In the genomic region with DNA sequence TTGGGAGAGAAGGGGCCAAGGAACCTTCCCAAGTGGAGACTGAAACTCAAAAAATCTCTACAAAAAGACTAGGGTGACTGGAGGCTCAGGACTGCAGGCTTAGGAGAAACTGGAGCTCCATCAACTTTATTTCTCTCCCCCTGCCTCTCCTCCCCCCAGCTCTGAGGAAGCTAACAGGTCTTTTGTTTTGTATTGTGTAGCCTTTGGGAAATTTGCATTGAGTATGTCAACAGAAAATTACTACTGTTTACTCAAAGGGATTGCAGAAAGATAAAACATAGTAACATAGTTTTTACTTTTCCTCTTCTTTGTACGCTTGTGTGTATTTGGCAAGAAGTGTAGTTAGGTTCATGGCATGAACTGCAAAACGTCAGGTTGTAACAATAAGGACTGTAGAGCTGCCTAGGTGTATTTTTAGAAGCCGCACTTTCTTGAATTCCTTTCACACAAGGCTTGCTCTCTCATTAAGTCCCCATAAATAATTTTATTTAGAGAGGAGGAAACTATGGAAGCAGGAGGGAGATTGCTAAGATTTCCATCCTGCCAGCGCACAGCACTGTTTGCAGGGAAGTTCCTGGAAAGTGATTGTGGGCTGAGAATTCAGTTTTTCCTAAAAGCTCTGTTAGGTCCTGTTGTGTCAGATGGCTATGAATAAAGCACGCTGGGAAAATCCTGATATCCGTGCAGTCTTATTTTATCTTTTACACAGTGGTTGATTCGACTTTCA, we compare ENCODE assay signal across 10 cellular contexts. TPM values are rescaled to one million over a fixed set of nuclear protein-coding genes. Genes with fewer than 3 reads are reported as not detected.
A peak's percentile ranks its signal among the peaks of the same experiment; 100 is the strongest.
DNase-seq lines count a peak whose midpoint lies in the region; ATAC-seq and TF ChIP-seq lines count a peak whose summit lies in the region.
"Had no signal": no experiment of that assay in that cellular context is flagged by ENCODE, and none has a peak within 500 bp of the region (broad histone marks: within the 10 kb centered on the region; RNA-seq: fewer than 3 reads in every experiment).

No MANE protein-coding gene starts in this region.

- no peaks in the 10 kb centered on the region for H3K9me3 ChIP-seq in A673 (ENCODE audit: low read depth, low read length, poor library complexity, severe bottlenecking)

- peak overlapping the region; percentile 98 for H3K4me3 Mint-ChIP-seq in activated CD8-positive, alpha-beta memory T cell treated with anti-CD3 and anti-CD28 coated beads, Interleukin-2, amount 10 ng/mL, durations not matched to agents 7 days and 5 days
- H3K4me3 Mint-ChIP-seq in T-cell (peak overlapping the region; percentile 85 to 96 (median 94)), immature natural killer cell (peak overlapping the region; percentile 94 to 99 (median 98))

- H3K4me3 ChIP-seq in A673 (ENCODE audit: low read depth, low read length, poor library complexity, severe bottlenecking): no peak overlapping the region

- peaks cover 62% of the 10 kb centered on the region for H3K27me3 ChIP-seq in A673 (replicated peaks; ENCODE audit: insufficient read depth, low read depth, low read length, poor library complexity)

- CTCF ChIA-PET in activated CD8-positive, alpha-beta memory T cell treated with anti-CD3 and anti-CD28 coated beads, Interleukin-2, amount 10 ng/mL, durations not matched to agents 7 days and 5 days (lab: Charles Lee): interaction anchor here (0.6 to 3.3 kb wide), 10 partner anchors 29 to 313 kb away, joined by 3 to 18 read pairs (median 4); no protein-coding TSS in a partner anchor
- CTCF ChIA-PET in T-cell (lab: Charles Lee) (interaction anchor here (0.5 to 1.3 kb wide), 8 partner anchors 23 to 312 kb away, joined by 3 to 5 read pairs (median 3); no protein-coding TSS in a partner anchor), A673 (lab: Charles Lee) (interaction anchor here (0.7 kb wide), 1 partner anchor 181 kb away, joined by 3 read pairs; no protein-coding TSS in a partner anchor)

- no TSS peak for BruUV-seq in A673 (replicated peaks; lab: Mats Ljungman, UMichigan)

- TF ChIP-seq CTCF in A673 (conservative IDR thresholded peaks at IDR 0.05; ENCODE audit: low read depth, low read length): no peak

- POLR2A ChIA-PET in T-cell (lab: Charles Lee): interaction anchor here (0.5 to 1.0 kb wide), 3 partner anchors 17 to 1628 kb away, joined by 3 to 4 read pairs (median 3); no protein-coding TSS in a partner anchor
- POLR2A ChIA-PET in A673 (lab: Charles Lee; ENCODE audit: low non-redundant PET): no interaction called here

- H3K36me3 ChIP-seq in A673 (ENCODE audit: insufficient read depth, low read length, poor library complexity, severe bottlenecking): no peaks in the 10 kb centered on the region

- ATAC-seq in activated CD8-positive, alpha-beta memory T cell treated with anti-CD3 and anti-CD28 coated beads, Interleukin-2, amount 10 ng/mL, durations not matched to agents 7 days and 5 days: no peak
- no peak for ATAC-seq in T-cell (replicated peaks in 1 of 4)

- no peak overlapping the region for H3K27ac ChIP-seq in A673 (ENCODE audit: low read depth, low read length, poor library complexity, severe bottlenecking)

- peaks cover 6% of the 10 kb centered on the region for H3K4me1 ChIP-seq in A673 (ENCODE audit: insufficient read depth, low read length, poor library complexity, severe bottlenecking)

- peaks cover 63% of the 10 kb centered on the region for H3K36me3 Mint-ChIP-seq in activated CD8-positive, alpha-beta memory T cell treated with anti-CD3 and anti-CD28 coated beads, Interleukin-2, amount 10 ng/mL, durations not matched to agents 7 days and 5 days
- H3K36me3 Mint-ChIP-seq in T-cell (peaks cover 33% of the 10 kb centered on the region), immature natural killer cell (peaks cover 8 to 29% (median 11%) of the 10 kb centered on the region in 3 donors)

- peaks cover 46% of the 10 kb centered on the region for H3K4me1 Mint-ChIP-seq in activated CD8-positive, alpha-beta memory T cell treated with anti-CD3 and anti-CD28 coated beads, Interleukin-2, amount 10 ng/mL, durations not matched to agents 7 days and 5 days
- H3K4me1 Mint-ChIP-seq in T-cell (peaks cover 45 to 48% (median 47%) of the 10 kb centered on the region in 3 donors), immature natural killer cell (peaks cover 43 to 72% of the 10 kb centered on the region in 2 donors)

- H3K9me3 Mint-ChIP-seq in activated CD8-positive, alpha-beta memory T cell treated with anti-CD3 and anti-CD28 coated beads, Interleukin-2, amount 10 ng/mL, durations not matched to agents 7 days and 5 days (ENCODE audit: low read depth): peaks cover 10% of the 10 kb centered on the region
- H3K9me3 Mint-ChIP-seq in T-cell (peaks cover 7 to 23% (median 10%) of the 10 kb centered on the region in 3 donors), immature natural killer cell (peaks cover 4 to 24% (median 14%) of the 10 kb centered on the region in 6 donors)

- intact Hi-C loops in A673 (cut with micrococcal nuclease; ENCODE audit: unreplicated experiment): no loop called here

- H3K27me3 Mint-ChIP-seq in activated CD8-positive, alpha-beta memory T cell treated with anti-CD3 and anti-CD28 coated beads, Interleukin-2, amount 10 ng/mL, durations not matched to agents 7 days and 5 days: no peaks in the 10 kb centered on the region
- no peaks in the 10 kb centered on the region for H3K27me3 Mint-ChIP-seq in T-cell
- peaks cover 7 to 19% (median 9%) of the 10 kb centered on the region in 3 donors for H3K27me3 Mint-ChIP-seq in immature natural killer cell (ENCODE audit: low read depth in 3 of 3)

- peak overlapping the region; percentile 99 for H3K27ac Mint-ChIP-seq in activated CD8-positive, alpha-beta memory T cell treated with anti-CD3 and anti-CD28 coated beads, Interleukin-2, amount 10 ng/mL, durations not matched to agents 7 days and 5 days
- H3K27ac Mint-ChIP-seq in T-cell: peak overlapping the region; percentile 97 to 98
- H3K27ac Mint-ChIP-seq in immature natural killer cell: peak overlapping the region; percentile 85 to 98 (median 94)

- DNase-seq in activated CD8-positive, alpha-beta memory T cell treated with anti-CD3 and anti-CD28 coated beads, Interleukin-2, amount 10 ng/mL, durations not matched to agents 7 days and 5 days: no peak
- DNase-seq in activated CD8-positive, alpha-beta memory T cell treated with anti-CD3 and anti-CD28 coated beads, Interleukin-2, amount 50 U/mL, for 48 hours: no peak
- DNase-seq in T-cell (peak in 1 of 34 experiments; percentile 4), immature natural killer cell (no peak), superior temporal gyrus (ENCODE audit: extremely low spot score) (peak; percentile 44), A673 (ENCODE audit: low spot score) (no peak), SHP77 treated with DMSO at 0.1 percent for 48 hours (lab: John Stamatoyannopoulos, UW) (no peak), NCI-H446 (lab: John Stamatoyannopoulos, UW) (no peak)
- DNase-seq: NCI-H1694 treated with DMSO at 0.1 percent for 48 hours, T1000 had no signal

RNA-seq across cellular contexts. Expression of a gene that starts 21.1 kb away (rescaled TPM):
- 100 to 1,000 TPM; 164 to 233 TPM for total RNA-seq in activated CD8-positive, alpha-beta memory T cell treated with anti-CD3 and anti-CD28 coated beads, Interleukin-2, amount 10 ng/mL, durations not matched to agents 7 days and 5 days
- total RNA-seq in T-cell (100 to 1,000 TPM; 204 to 417 (median 282) TPM), A673 (2021) (5.2 and 5.9 TPM in 2 replicates)
- 10 to 100 TPM; 42.7 to 100.0 (median 76.0) TPM for polyA plus RNA-seq in immature natural killer cell

Comparison
In these comparisons a context has a peak if more than half of its experiments do, and no peak if none do; other contexts are left out.
1. RNA of a gene that starts 21.1 kb away (total RNA-seq): 204 to 417 TPM in T-cell and 164 to 233 TPM in activated CD8-positive, alpha-beta memory T cell treated with anti-CD3 and anti-CD28 coated beads, Interleukin-2, amount 10 ng/mL, durations not matched to agents 7 days and 5 days; 5.2 to 5.9 TPM in A673; every median in the first group is over 10 times any median in the second.
2. Peak in every context shown above with its lines, with median percentiles within 50 percentile points of each other: H3K27ac Mint-ChIP-seq and H3K4me3 Mint-ChIP-seq.